In genomic region chr4:128427832-128428366, GRCh38 we compare ENCODE assay signal across 9 cellular contexts.
DNase-seq lines count a peak whose midpoint lies in the region; TF ChIP-seq lines count a peak whose summit lies in the region.
"Had no signal": no experiment of that assay in that cellular context is flagged by ENCODE, and none has a peak within 500 bp of the region (broad histone marks: within the 10 kb centered on the region; RNA-seq: fewer than 3 reads in every experiment).

No MANE protein-coding gene starts in this region.

- H3K27ac Mint-ChIP-seq in osteocyte (ENCODE audit: unreplicated experiment): peak overlapping the region; percentile 4

- no peak overlapping the region for H3K4me3 Mint-ChIP-seq in osteocyte (ENCODE audit: unreplicated experiment)
- H3K4me3 Mint-ChIP-seq: CD4-positive, CD25-positive, alpha-beta regulatory T cell had no signal

- H3K4me1 Mint-ChIP-seq in osteocyte (ENCODE audit: unreplicated experiment): peaks cover 6% of the 10 kb centered on the region
- H3K4me1 Mint-ChIP-seq: CD4-positive, CD25-positive, alpha-beta regulatory T cell had no signal

- peaks cover 4% of the 10 kb centered on the region for H3K36me3 Mint-ChIP-seq in osteocyte (ENCODE audit: unreplicated experiment)

- H3K27me3 Mint-ChIP-seq in osteocyte (ENCODE audit: unreplicated experiment): no peaks in the 10 kb centered on the region
- H3K27me3 Mint-ChIP-seq: CD4-positive, CD25-positive, alpha-beta regulatory T cell had no signal

- DNase-seq in NCI-H146 (lab: John Stamatoyannopoulos, UW): peak; percentile 20
- DNase-seq in NCI-H146 treated with DMSO at 0.1 percent for 48 hours (lab: John Stamatoyannopoulos, UW; ENCODE audit: unreplicated experiment): no peak
- DNase-seq in NCI-H526 (lab: John Stamatoyannopoulos, UW): peak; percentile 80 to 88
- DNase-seq in dedifferentiated amniotic fluid mesenchymal stem cell (ENCODE audit: extremely low spot score): peak; percentile 73
- DNase-seq in osteocyte (ENCODE audit: extremely low spot score, unreplicated experiment): no peak
- no peak for DNase-seq in GM10266 (ENCODE audit: extremely low spot score)
- DNase-seq in central memory CD4-positive, alpha-beta T cell: no peak
- DNase-seq in activated gamma-delta T cell treated with Interleukin-2 at 50 U/mL for 16 hours: no peak
- DNase-seq: CD4-positive, CD25-positive, alpha-beta regulatory T cell had no signal

- TF ChIP-seq CTCF in osteocyte (IDR thresholded peaks at IDR 0.05): peak; percentile 50
- TF ChIP-seq CTCF in GM10266 (IDR thresholded peaks at IDR 0.05; ENCODE audit: control insufficient read depth, insufficient read depth, low read depth, missing control alignments): no peak

- peaks cover 9% of the 10 kb centered on the region for H3K9me3 Mint-ChIP-seq in osteocyte (ENCODE audit: unreplicated experiment)

Comparison
In these comparisons a context has a peak if more than half of its experiments do, and no peak if none do; other contexts are left out.
1. DNase-seq: peak in NCI-H146 (single experiment), NCI-H526 (2 of 2) and dedifferentiated amniotic fluid mesenchymal stem cell (single experiment); none in NCI-H146 treated with DMSO at 0.1 percent for 48 hours (single experiment), osteocyte (single experiment), GM10266 (single experiment), central memory CD4-positive, alpha-beta T cell (single experiment) and activated gamma-delta T cell treated with Interleukin-2 at 50 U/mL for 16 hours (single experiment).